ENCODE assay signal across 14 cellular contexts in genomic region chr2:7625392-7626138, GRCh38.
DNase-seq lines count a peak whose midpoint lies in the region; ATAC-seq and TF ChIP-seq lines count a peak whose summit lies in the region.
"Had no signal": no experiment of that assay in that cellular context is flagged by ENCODE, and none has a peak within 500 bp of the region (broad histone marks: within the 10 kb centered on the region; RNA-seq: fewer than 3 reads in every experiment).

No MANE protein-coding gene starts in this region.

- H3K36me3 ChIP-seq in breast epithelium = no peaks in the 10 kb centered on the region

- H3K27ac ChIP-seq in breast epithelium = no peak overlapping the region

- DNase-seq in NCI-H2107 treated with DMSO at 0.1 percent for 48 hours (lab: John Stamatoyannopoulos, UW; ENCODE audit: unreplicated experiment) = peak; percentile 61
- DNase-seq in NCI-H2107 (lab: John Stamatoyannopoulos, UW) = no peak
- DNase-seq in NCI-H345 (lab: John Stamatoyannopoulos, UW) = peak; percentile 72
- DNase-seq in nephron progenitor cell = no peak
- no peak for DNase-seq in NCI-H1092 treated with DMSO at 0.1 percent for 48 hours (lab: John Stamatoyannopoulos, UW)
- DNase-seq in breast epithelium (ENCODE audit: low spot score in 2 of 2) = no peak
- DNase-seq: 8988T, DMS153, HCEC 1CT had no signal

- no peak overlapping the region for H3K4me3 Mint-ChIP-seq in nephron progenitor cell
- H3K4me3 Mint-ChIP-seq: nephron had no signal

- no peaks in the 10 kb centered on the region for H3K4me1 Mint-ChIP-seq in nephron progenitor cell
- H3K4me1 Mint-ChIP-seq: nephron had no signal

- no peak overlapping the region for H3K4me3 ChIP-seq in breast epithelium

- no peaks in the 10 kb centered on the region for H3K27me3 ChIP-seq in breast epithelium

- TF ChIP-seq POLR2A in breast epithelium (IDR thresholded peaks at IDR 0.05) = no peak

- TF ChIP-seq CTCF in nephron progenitor cell (IDR thresholded peaks at IDR 0.05) (no peak), breast epithelium (IDR thresholded peaks at IDR 0.05) (no peak)

- H3K36me3 Mint-ChIP-seq in nephron progenitor cell (ENCODE audit: low read depth) = no peaks in the 10 kb centered on the region

- H3K9me3 Mint-ChIP-seq in nephron progenitor cell = peaks cover 3% of the 10 kb centered on the region
- H3K9me3 Mint-ChIP-seq: nephron had no signal

- ATAC-seq in HG03108 (IDR thresholded peaks at IDR 0.05; ENCODE audit: unreplicated experiment) = peak; percentile 52
- no peak for ATAC-seq in HG03565 (IDR thresholded peaks at IDR 0.05; ENCODE audit: unreplicated experiment)
- ATAC-seq: Panc1, sciatic nerve had no signal

- peak overlapping the region; percentile 27 for H3K27ac Mint-ChIP-seq in nephron progenitor cell
- H3K27ac Mint-ChIP-seq: nephron had no signal

- H3K27me3 Mint-ChIP-seq in nephron progenitor cell (ENCODE audit: low read depth, poor library complexity) = peaks cover 2% of the 10 kb centered on the region

- H3K9me3 ChIP-seq in breast epithelium = no peaks in the 10 kb centered on the region

- H3K4me1 ChIP-seq in breast epithelium = no peaks in the 10 kb centered on the region

- intact Hi-C loops in breast epithelium (cut with DNase I; ENCODE audit: low total_unique reads) = no loop called here

Comparison
In these comparisons a context has a peak if more than half of its experiments do, and no peak if none do; other contexts are left out.
1. DNase-seq: peak in NCI-H2107 treated with DMSO at 0.1 percent for 48 hours (single experiment) and NCI-H345 (single experiment); none in NCI-H2107 (single experiment), nephron progenitor cell (single experiment), NCI-H1092 treated with DMSO at 0.1 percent for 48 hours (single experiment) and breast epithelium (0 of 2).